29 cellular contexts compared by ENCODE assay signal in genomic region chr3:77553240-77553639, GRCh38.
"Had no signal": no experiment of that assay in that cellular context is flagged by ENCODE, and none has a peak within 500 bp of the region (broad histone marks: within the 10 kb centered on the region; RNA-seq: fewer than 3 reads in every experiment).

No MANE protein-coding gene starts in this region.

- H3K4me3 Mint-ChIP-seq: stimulated activated effector memory CD8-positive, alpha-beta T cell treated with anti-CD3 and anti-CD28 coated beads, Interleukin-12 subunit alpha, Interleukin-12 subunit beta, amount 100 ng/mL, for 72 hours; stimulated activated memory B cell treated with anti-CD40 and anti-IgM and Interleukin-4, amounts not matched to agents 10 μg/mL and 1 μg/mL and 100 μg/mL, for 72 hours; stimulated activated naive B cell treated with anti-CD40 and anti-IgM and Interleukin-4, amounts not matched to agents 10 μg/mL and 1 μg/mL and 100 μg/mL, for 72 hours; stimulated activated naive CD8-positive, alpha-beta T cell treated with anti-CD3 and anti-CD28 coated beads, Interleukin-15, amount 100 ng/mL, for 72 hours; stimulated activated naive CD8-positive, alpha-beta T cell treated with anti-CD3 and anti-CD28 coated beads, Interleukin-15, Interleukin-2, amounts not matched to agents 100 ng/mL and 50 ng/mL, for 24 hours; type B pancreatic cell had no signal

- H3K9me3 Mint-ChIP-seq: type B pancreatic cell had no signal

- DNase-seq: stimulated activated CD4-positive, alpha-beta T cell treated with anti-CD3 and anti-CD28 coated beads, Interleukin-2, amount 100 ng/mL, for 48 hours; stimulated activated CD4-positive, alpha-beta T cell treated with anti-CD3 and anti-CD28 coated beads, Interleukin-4, amount 100 ng/mL, for 1 hour; stimulated activated CD4-positive, alpha-beta T cell treated with anti-CD3 and anti-CD28 coated beads, Interleukin-4, amount 100 ng/mL, for 24 hours; stimulated activated CD4-positive, alpha-beta T cell treated with anti-CD3 and anti-CD28 coated beads, Interleukin-4, amount 100 ng/mL, for 4 hours; stimulated activated CD8-positive, alpha-beta memory T cell treated with anti-CD3 and anti-CD28 coated beads, Interleukin-4, amount 100 ng/mL, for 48 hours; stimulated activated naive B cell treated with anti-CD40 and anti-IgM and Interleukin-4, amounts not matched to agents 10 μg/mL and 1 μg/mL and 100 μg/mL, for 72 hours; stimulated activated naive CD4-positive, alpha-beta T cell; stimulated activated naive CD4-positive, alpha-beta T cell treated with Interleukin-2 at 50 U/mL for 16 hours; stimulated activated naive CD8-positive, alpha-beta T cell treated with anti-CD3 and anti-CD28 coated beads, Interleukin-15, amount 100 ng/mL, for 72 hours; stimulated activated naive CD8-positive, alpha-beta T cell treated with anti-CD3 and anti-CD28 coated beads, Interleukin-15, Interleukin-2, amounts not matched to agents 100 U/mL and 50 U/mL, for 24 hours; stomach; substantia nigra; testis; thyroid gland; tibial artery; transverse colon; trophoblast cell; upper lobe of left lung; upper lobe of right lung; uterus had no signal

- H3K27ac ChIP-seq: stomach, suprapubic skin, testis, thoracic aorta, thyroid gland, tibial artery, tibial nerve, transverse colon, upper lobe of left lung, upper lobe of right lung, uterus, vagina had no signal

- H3K4me1 ChIP-seq: suprapubic skin, testis, thyroid gland, tibial artery, tibial nerve, transverse colon, upper lobe of left lung, upper lobe of right lung, uterus, vagina had no signal

- H3K36me3 ChIP-seq: stomach, suprapubic skin, thoracic aorta, thyroid gland, tibial artery, tibial nerve, transverse colon, upper lobe of left lung, upper lobe of right lung, uterus, vagina had no signal

- H3K27me3 Mint-ChIP-seq: stimulated activated memory B cell treated with anti-CD40 and anti-IgM and Interleukin-4, amounts not matched to agents 10 μg/mL and 1 μg/mL and 100 μg/mL, for 72 hours; stimulated activated naive B cell treated with anti-CD40 and anti-IgM and Interleukin-4, amounts not matched to agents 10 μg/mL and 1 μg/mL and 100 μg/mL, for 72 hours; stimulated activated naive CD8-positive, alpha-beta T cell treated with anti-CD3 and anti-CD28 coated beads, Interleukin-15, amount 100 ng/mL, for 72 hours; stimulated activated naive CD8-positive, alpha-beta T cell treated with anti-CD3 and anti-CD28 coated beads, Interleukin-15, Interleukin-2, amounts not matched to agents 100 ng/mL and 50 ng/mL, for 24 hours; type B pancreatic cell had no signal

- H3K27ac Mint-ChIP-seq: stimulated activated effector memory CD8-positive, alpha-beta T cell treated with anti-CD3 and anti-CD28 coated beads, Interleukin-12 subunit alpha, Interleukin-12 subunit beta, amount 100 ng/mL, for 72 hours; stimulated activated memory B cell treated with anti-CD40 and anti-IgM and Interleukin-4, amounts not matched to agents 10 μg/mL and 1 μg/mL and 100 μg/mL, for 72 hours; stimulated activated naive B cell treated with anti-CD40 and anti-IgM and Interleukin-4, amounts not matched to agents 10 μg/mL and 1 μg/mL and 100 μg/mL, for 72 hours; stimulated activated naive CD8-positive, alpha-beta T cell treated with anti-CD3 and anti-CD28 coated beads, Interleukin-15, amount 100 ng/mL, for 72 hours; stimulated activated naive CD8-positive, alpha-beta T cell treated with anti-CD3 and anti-CD28 coated beads, Interleukin-15, Interleukin-2, amounts not matched to agents 100 ng/mL and 50 ng/mL, for 24 hours; type B pancreatic cell had no signal

- H3K4me3 ChIP-seq: stomach, suprapubic skin, testis, thoracic aorta, thyroid gland, tibial artery, tibial nerve, transverse colon, upper lobe of left lung, upper lobe of right lung, uterus, vagina had no signal

- H3K27me3 ChIP-seq: stomach, suprapubic skin, testis, thyroid gland, tibial artery, tibial nerve, transverse colon, upper lobe of left lung, upper lobe of right lung, uterus, vagina had no signal

- ATAC-seq: stimulated activated effector memory CD8-positive, alpha-beta T cell treated with anti-CD3 and anti-CD28 coated beads, Interleukin-12 subunit alpha, Interleukin-12 subunit beta, amount 100 ng/mL, for 72 hours; stimulated activated memory B cell treated with anti-CD40 and anti-IgM and Interleukin-4, amounts not matched to agents 10 μg/mL and 1 μg/mL and 100 μg/mL, for 72 hours; stimulated activated naive B cell treated with anti-CD40 and anti-IgM and Interleukin-4, amounts not matched to agents 10 μg/mL and 1 μg/mL and 100 μg/mL, for 72 hours; stimulated activated naive CD8-positive, alpha-beta T cell treated with anti-CD3 and anti-CD28 coated beads, Interleukin-15, amount 100 ng/mL, for 72 hours; stimulated activated naive CD8-positive, alpha-beta T cell treated with anti-CD3 and anti-CD28 coated beads, Interleukin-15, Interleukin-2, amounts not matched to agents 100 U/mL and 50 U/mL, for 24 hours; upper lobe of right lung had no signal

- H3K36me3 Mint-ChIP-seq: stimulated activated effector memory CD8-positive, alpha-beta T cell treated with anti-CD3 and anti-CD28 coated beads, Interleukin-12 subunit alpha, Interleukin-12 subunit beta, amount 100 ng/mL, for 72 hours; stimulated activated memory B cell treated with anti-CD40 and anti-IgM and Interleukin-4, amounts not matched to agents 10 μg/mL and 1 μg/mL and 100 μg/mL, for 72 hours; stimulated activated naive B cell treated with anti-CD40 and anti-IgM and Interleukin-4, amounts not matched to agents 10 μg/mL and 1 μg/mL and 100 μg/mL, for 72 hours had no signal

- FAIRE-seq: urothelium cell line had no signal

- H3K4me1 Mint-ChIP-seq: stimulated activated effector memory CD8-positive, alpha-beta T cell treated with anti-CD3 and anti-CD28 coated beads, Interleukin-12 subunit alpha, Interleukin-12 subunit beta, amount 100 ng/mL, for 72 hours; stimulated activated memory B cell treated with anti-CD40 and anti-IgM and Interleukin-4, amounts not matched to agents 10 μg/mL and 1 μg/mL and 100 μg/mL, for 72 hours; stimulated activated naive B cell treated with anti-CD40 and anti-IgM and Interleukin-4, amounts not matched to agents 10 μg/mL and 1 μg/mL and 100 μg/mL, for 72 hours; stimulated activated naive CD8-positive, alpha-beta T cell treated with anti-CD3 and anti-CD28 coated beads, Interleukin-15, amount 100 ng/mL, for 72 hours had no signal

- H3K9me3 ChIP-seq: stomach, suprapubic skin, testis, thoracic aorta, thyroid gland, tibial artery, tibial nerve, transverse colon, upper lobe of left lung, upper lobe of right lung, uterus, vagina had no signal
